ENCODE assay signal across 17 cellular contexts in genomic region chr5:1445895-1446601, GRCh38. TPM values are rescaled to one million over a fixed set of nuclear protein-coding genes. Genes with fewer than 3 reads are reported as not detected.
A peak's percentile ranks its signal among the peaks of the same experiment; 100 is the strongest.
DNase-seq lines count a peak whose midpoint lies in the region; ATAC-seq and TF ChIP-seq lines count a peak whose summit lies in the region.
"Had no signal": no experiment of that assay in that cellular context is flagged by ENCODE, and none has a peak within 500 bp of the region (broad histone marks: within the 10 kb centered on the region; RNA-seq: fewer than 3 reads in every experiment).

No MANE protein-coding gene starts in this region.

- H3K9me3 Mint-ChIP-seq in HFFc6, result no peaks in the 10 kb centered on the region; the same call in 1 of the 2 replicates
- H3K9me3 Mint-ChIP-seq: activated CD4-positive, alpha-beta memory T cell treated with anti-CD3 and anti-CD28 coated beads for 36 hours; stimulated activated naive B cell treated with anti-CD40 and anti-IgM and Interleukin-4, amounts not matched to agents 10 μg/mL and 1 μg/mL and 100 μg/mL, for 72 hours had no signal

- no peaks in the 10 kb centered on the region for H4K20me1 ChIP-seq in GM23248 (ENCODE audit: insufficient read depth)

- H3K27me3 ChIP-seq in GM23248 (replicated peaks; ENCODE audit: insufficient read depth), result peaks cover 44% of the 10 kb centered on the region
- peaks cover 92% of the 10 kb centered on the region for H3K27me3 ChIP-seq in RWPE2 (ENCODE audit: insufficient read depth, poor library complexity, severe bottlenecking)
- H3K27me3 ChIP-seq in iPS-18a (ENCODE audit: control insufficient read depth, insufficient read depth, low read length), result peaks cover 77% of the 10 kb centered on the region
- H3K27me3 ChIP-seq in ascending aorta, result peaks cover 12% of the 10 kb centered on the region
- peaks cover 20% of the 10 kb centered on the region for H3K27me3 ChIP-seq in WERI-Rb-1 (ENCODE audit: insufficient read depth, low read depth, severe bottlenecking)

- H3K27me3 Mint-ChIP-seq in HFFc6 (ENCODE audit: insufficient read depth), result peaks cover 40% of the 10 kb centered on the region

- H3K27ac ChIP-seq in GM23248, result no peak overlapping the region
- no peak overlapping the region for H3K27ac ChIP-seq in RWPE2 (ENCODE audit: poor library complexity, severe bottlenecking)
- H3K27ac ChIP-seq in iPS-18a (ENCODE audit: low read length), result no peak overlapping the region
- no peak overlapping the region for H3K27ac ChIP-seq in ascending aorta
- no peak overlapping the region for H3K27ac ChIP-seq in WERI-Rb-1
- H3K27ac ChIP-seq: BLaER1 treated with 17β-estradiol and CSF1 and Interleukin-3, amounts not matched to agents 10 nM and 100 nM had no signal

- H3K36me3 ChIP-seq in GM23248 (ENCODE audit: low read depth) (no peaks in the 10 kb centered on the region), RWPE2 (ENCODE audit: low read depth) (no peaks in the 10 kb centered on the region), iPS-18a (ENCODE audit: control insufficient read depth, low read depth, low read length) (no peaks in the 10 kb centered on the region), ascending aorta (no peaks in the 10 kb centered on the region), WERI-Rb-1 (no peaks in the 10 kb centered on the region)
- H3K36me3 ChIP-seq: BLaER1 treated with 17β-estradiol and CSF1 and Interleukin-3, amounts not matched to agents 10 nM and 100 nM had no signal

- no peak for TF ChIP-seq CTCF in RWPE2 (IDR thresholded peaks at IDR 0.05; ENCODE audit: poor library complexity, severe bottlenecking)
- no peak for TF ChIP-seq CTCF in ascending aorta (IDR thresholded peaks at IDR 0.05)
- no peak for TF ChIP-seq CTCF in GM10248 (IDR thresholded peaks at IDR 0.05; ENCODE audit: control extremely low read depth, extremely low read depth, low read depth, missing control alignments)
- no peak for TF ChIP-seq CTCF in HFFc6 (IDR thresholded peaks at IDR 0.05)
- no peak for TF ChIP-seq CTCF in WERI-Rb-1 (IDR thresholded peaks at IDR 0.05; ENCODE audit: low read depth, low read length)

- H3K79me2 ChIP-seq in GM23248 (ENCODE audit: insufficient read depth), result no peaks in the 10 kb centered on the region

- no peaks in the 10 kb centered on the region for H3F3A ChIP-seq in GM23248 (ENCODE audit: insufficient read depth)

- in situ Hi-C loops in GM23248 (cut with MboI), result no loop called here

- WGBS in GM23248 (ENCODE audit: low coverage in 1 of 2, low lambda C conversion rate in 2 of 2, missing lambda C conversion rate in 2 of 2), 2 experiments, result 4 to 8% methylated on average over 48 to 54 of the region's 71 CpGs

- DNase-seq in GM23248 (peak; percentile 36), RWPE2 (ENCODE audit: low spot score) (peak; percentile 64), retina (peak; percentile 51), ascending aorta (ENCODE audit: low spot score in 2 of 2) (no peak), GM10248 (ENCODE audit: extremely low spot score) (no peak), HFFc6 (no peak), WERI-Rb-1 (no peak)
- DNase-seq: activated CD4-positive, alpha-beta memory T cell treated with anti-CD3 and anti-CD28 coated beads for 36 hours; DMS153; hippocampal formation; NCI-H1105 treated with DMSO at 0.1 percent for 48 hours; stimulated activated naive B cell treated with anti-CD40 and anti-IgM and Interleukin-4, amounts not matched to agents 10 μg/mL and 1 μg/mL and 100 μg/mL, for 72 hours had no signal

- POLR2A ChIA-PET in GM10248 (lab: Yijun Ruan, JAX), result no interaction called here

- no peak overlapping the region for H3K4me3 ChIP-seq in GM23248
- H3K4me3 ChIP-seq in RWPE2 (ENCODE audit: severe bottlenecking), result no peak overlapping the region
- peak overlapping the region; percentile 54 for H3K4me3 ChIP-seq in iPS-18a (ENCODE audit: low read length)
- H3K4me3 ChIP-seq in ascending aorta, result no peak overlapping the region
- no peak overlapping the region for H3K4me3 ChIP-seq in WERI-Rb-1 (ENCODE audit: low read depth, low read length)
- H3K4me3 ChIP-seq: BLaER1 treated with 17β-estradiol and CSF1 and Interleukin-3, amounts not matched to agents 10 nM and 100 nM; K562 had no signal

- H3K9me3 ChIP-seq in GM23248 (ENCODE audit: low read depth) (no peaks in the 10 kb centered on the region), RWPE2 (ENCODE audit: severe bottlenecking) (no peaks in the 10 kb centered on the region), iPS-18a (ENCODE audit: control insufficient read depth, low read depth, low read length) (no peaks in the 10 kb centered on the region), ascending aorta (no peaks in the 10 kb centered on the region), WERI-Rb-1 (ENCODE audit: severe bottlenecking) (peaks cover 21% of the 10 kb centered on the region)

- CTCF ChIA-PET in GM10248 (lab: Yijun Ruan, JAX), result no interaction called here

- no peak overlapping the region for H3K27ac Mint-ChIP-seq in HFFc6
- H3K27ac Mint-ChIP-seq: activated CD4-positive, alpha-beta memory T cell treated with anti-CD3 and anti-CD28 coated beads for 36 hours; stimulated activated naive B cell treated with anti-CD40 and anti-IgM and Interleukin-4, amounts not matched to agents 10 μg/mL and 1 μg/mL and 100 μg/mL, for 72 hours had no signal

- intact Hi-C loops in ascending aorta (cut with DNase I), result no loop called here

- no peaks in the 10 kb centered on the region for H3K4me1 Mint-ChIP-seq in HFFc6 (ENCODE audit: low read depth)

- H3K4me3 Mint-ChIP-seq in HFFc6, result no peak overlapping the region
- H3K4me3 Mint-ChIP-seq: activated CD4-positive, alpha-beta memory T cell treated with anti-CD3 and anti-CD28 coated beads for 36 hours; stimulated activated naive B cell treated with anti-CD40 and anti-IgM and Interleukin-4, amounts not matched to agents 10 μg/mL and 1 μg/mL and 100 μg/mL, for 72 hours had no signal

- ATAC-seq in RWPE2 (ENCODE audit: low read depth), result peak; percentile 12; the same call in 1 of the 3 replicates

- no peak overlapping the region for H2AFZ ChIP-seq in GM23248

- H3K4me1 ChIP-seq in GM23248 (ENCODE audit: insufficient read depth) (no peaks in the 10 kb centered on the region), RWPE2 (ENCODE audit: insufficient read depth, poor library complexity, severe bottlenecking) (no peaks in the 10 kb centered on the region), iPS-18a (ENCODE audit: control insufficient read depth, low read depth, low read length) (no peaks in the 10 kb centered on the region), ascending aorta (peaks cover 0 to 2% of the 10 kb centered on the region in 2 donors)

- no peaks in the 10 kb centered on the region for H3K36me3 Mint-ChIP-seq in HFFc6 (ENCODE audit: low read depth)
- H3K36me3 Mint-ChIP-seq: activated CD4-positive, alpha-beta memory T cell treated with anti-CD3 and anti-CD28 coated beads for 36 hours; stimulated activated naive B cell treated with anti-CD40 and anti-IgM and Interleukin-4, amounts not matched to agents 10 μg/mL and 1 μg/mL and 100 μg/mL, for 72 hours had no signal

- H3K9ac ChIP-seq in GM23248 (no peak overlapping the region), iPS-18a (ENCODE audit: low read length) (no peak overlapping the region)
- H3K9ac ChIP-seq: BLaER1 treated with 17β-estradiol and CSF1 and Interleukin-3, amounts not matched to agents 10 nM and 100 nM had no signal

- H3K4me2 ChIP-seq in GM23248 (ENCODE audit: unreplicated experiment), result no peak overlapping the region

- H3K9me2 ChIP-seq in GM23248 (ENCODE audit: insufficient read depth), result no peaks in the 10 kb centered on the region

RNA-seq across cellular contexts. Expression of gene SLC6A3, which starts 0.8 kb away (rescaled TPM):
- not detected in 2 replicates for total RNA-seq in GM23248 (2014; rRNA removed; shearing (Covaris generic))
- polyA plus RNA-seq in GM23248 (2016; fragmentation: Nextera tagmentation; extraction: Ambion mirVana), result not detected in 2 replicates
- not detected for total RNA-seq in ascending aorta
- not detected for total RNA-seq in HFFc6 (2021; fragmentation: NEBNext Ultra II Directional; extraction: Animal tissue kit (Norgen Biotek cat#: 25700))
- total RNA-seq: activated CD4-positive, alpha-beta memory T cell treated with anti-CD3 and anti-CD28 coated beads for 36 hours; K562; SK-MEL-5; skeletal muscle tissue had no signal
- polyA plus RNA-seq: K562 had no signal

Comparison
In these comparisons a context has a peak if more than half of its experiments do, and no peak if none do; other contexts are left out.
1. DNase-seq: peak in GM23248 (single experiment), RWPE2 (single experiment) and retina (single experiment); none in ascending aorta (0 of 2), GM10248 (single experiment), HFFc6 (single experiment) and WERI-Rb-1 (single experiment).